Comparison of ENCODE assay signal across 9 cellular contexts in genomic region chr19:41860419-41861097, GRCh38. TPM values are rescaled to one million over a fixed set of nuclear protein-coding genes. Genes with fewer than 3 reads are reported as not detected.
A peak's percentile ranks its signal among the peaks of the same experiment; 100 is the strongest.
DNase-seq lines count a peak whose midpoint lies in the region; ATAC-seq and TF ChIP-seq lines count a peak whose summit lies in the region.
"Had no signal": no experiment of that assay in that cellular context is flagged by ENCODE, and none has a peak within 500 bp of the region (broad histone marks: within the 10 kb centered on the region; RNA-seq: fewer than 3 reads in every experiment).

No MANE protein-coding gene starts in this region.

- H4K20me1 ChIP-seq in OCI-LY1 (ENCODE audit: insufficient read depth, low read length), result no peaks in the 10 kb centered on the region

- ATAC-seq in GM18907 (IDR thresholded peaks at IDR 0.05; ENCODE audit: unreplicated experiment), result no peak

- no peaks in the 10 kb centered on the region for H3K27me3 ChIP-seq in OCI-LY1 (ENCODE audit: insufficient read depth, low read length)
- no peaks in the 10 kb centered on the region for H3K27me3 ChIP-seq in vagina

- H3K27ac ChIP-seq in OCI-LY1 (ENCODE audit: low read depth, low read length, poor library complexity, severe bottlenecking), result peak overlapping the region; percentile 92
- peak overlapping the region; percentile 94 for H3K27ac ChIP-seq in mesodermal cell (ENCODE audit: low read depth, low read length, severe bottlenecking)
- peak overlapping the region; percentile 92 for H3K27ac ChIP-seq in vagina

- no peaks in the 10 kb centered on the region for H3F3A ChIP-seq in OCI-LY1 (ENCODE audit: insufficient read depth, low read length)

- H3K9me3 ChIP-seq in OCI-LY1 (ENCODE audit: low read length), result no peaks in the 10 kb centered on the region
- no peaks in the 10 kb centered on the region for H3K9me3 ChIP-seq in mesodermal cell (ENCODE audit: control insufficient read depth, low read length)
- H3K9me3 ChIP-seq in vagina, result no peaks in the 10 kb centered on the region

- intact Hi-C loops in vagina (cut with DNase I), result no loop called here

- no peaks in the 10 kb centered on the region for H3K9me2 ChIP-seq in OCI-LY1 (ENCODE audit: low read depth, low read length)

- 1% methylated on average over 26 to 37 of the region's 45 CpGs for WGBS in mesodermal cell (ENCODE audit: insufficient coverage in 2 of 2), 2 experiments

- H3K9ac ChIP-seq in OCI-LY1 (ENCODE audit: low read length), result peak overlapping the region; percentile 100

- peaks cover 43% of the 10 kb centered on the region for H3K79me2 ChIP-seq in OCI-LY1 (ENCODE audit: insufficient read depth, low read length)

- DNase-seq in choroid plexus epithelial cell (ENCODE audit: low read depth) (peak; percentile 45), vagina (ENCODE audit: extremely low spot score in 2 of 2) (no peak), cerebellar cortex (ENCODE audit: low spot score) (no peak), GDM1 (lab: John Stamatoyannopoulos, UW) (no peak)

- no peak for TF ChIP-seq POLR2A in vagina (IDR thresholded peaks at IDR 0.05)

- H3K4me3 ChIP-seq in GM08714 (ENCODE audit: low read length) (peak overlapping the region; percentile 92), OCI-LY1 (ENCODE audit: low read depth, low read length, poor library complexity, severe bottlenecking) (peak overlapping the region; percentile 100), choroid plexus epithelial cell (ENCODE audit: low read depth, low read length) (peak overlapping the region; percentile 76), mesodermal cell (ENCODE audit: extremely low read depth, insufficient read depth, low read length, poor library complexity, severe bottlenecking) (peak overlapping the region; percentile 96), vagina (peak overlapping the region; percentile 94 to 95)

- H3K36me3 ChIP-seq in OCI-LY1 (ENCODE audit: insufficient read depth, low read length) (peaks cover 52% of the 10 kb centered on the region), mesodermal cell (ENCODE audit: control insufficient read depth, insufficient read depth, low read length) (peaks cover 50% of the 10 kb centered on the region), vagina (peaks cover 0 to 35% of the 10 kb centered on the region in 2 donors)

- peak overlapping the region; percentile 92 for H3K4me2 ChIP-seq in OCI-LY1 (ENCODE audit: low read length)

- H3K4me1 ChIP-seq in OCI-LY1 (ENCODE audit: insufficient read depth, low read length, severe bottlenecking), result peaks cover 55% of the 10 kb centered on the region
- peaks cover 41% of the 10 kb centered on the region for H3K4me1 ChIP-seq in mesodermal cell (ENCODE audit: control insufficient read depth, insufficient read depth, low read length, poor library complexity, severe bottlenecking)
- peaks cover 44% of the 10 kb centered on the region for H3K4me1 ChIP-seq in vagina

- no peak overlapping the region for H2AFZ ChIP-seq in OCI-LY1 (ENCODE audit: low read length)

- TF ChIP-seq CTCF in OCI-LY1 (IDR thresholded peaks at IDR 0.05; ENCODE audit: low read length) (no peak), choroid plexus epithelial cell (conservative IDR thresholded peaks at IDR 0.05; ENCODE audit: low read depth, low read length) (no peak), vagina (IDR thresholded peaks at IDR 0.05) (no peak)

RNA-seq across cellular contexts. Expression of gene RPS19, which starts 0.5 kb away (rescaled TPM):
- 4,713 TPM for polyA plus RNA-seq in mesodermal cell (2013, experiment 1 of 2)
- polyA plus RNA-seq in mesodermal cell (2013, experiment 2 of 2), result 4,147 TPM
- 1,554 TPM for total RNA-seq in vagina

RNA-seq across cellular contexts. Expression of gene DMRTC2, which starts 15.7 kb away (rescaled TPM):
- polyA plus RNA-seq in mesodermal cell (2013, experiment 1 of 2), result not detected
- not detected for polyA plus RNA-seq in mesodermal cell (2013, experiment 2 of 2)
- total RNA-seq in vagina, result not detected
- total RNA-seq: RPMI7951 had no signal

RNA-seq across cellular contexts. Expression of gene LYPD4, which starts 16.1 kb away (rescaled TPM):
- not detected for polyA plus RNA-seq in mesodermal cell (2013, experiment 1 of 2)
- polyA plus RNA-seq in mesodermal cell (2013, experiment 2 of 2), result not detected
- not detected for total RNA-seq in vagina
- total RNA-seq: RPMI7951 had no signal

RNA-seq across cellular contexts. Expression of gene CD79A, which starts 16.5 kb away (rescaled TPM):
- polyA plus RNA-seq in mesodermal cell (2013, experiment 1 of 2), result 0.22 TPM
- 0.35 TPM for polyA plus RNA-seq in mesodermal cell (2013, experiment 2 of 2)
- total RNA-seq in vagina, result not detected
- total RNA-seq: RPMI7951 had no signal

RNA-seq across cellular contexts. Expression of gene ARHGEF1, which starts 22.4 kb away (rescaled TPM):
- 74.2 TPM for polyA plus RNA-seq in mesodermal cell (2013, experiment 1 of 2)
- 62.0 TPM for polyA plus RNA-seq in mesodermal cell (2013, experiment 2 of 2)
- total RNA-seq in vagina, result 114 TPM
